Comparison of ENCODE assay signal across 20 cellular contexts in genomic region chr1:246921481-246921880, GRCh38. TPM values are rescaled to one million over a fixed set of nuclear protein-coding genes. Genes with fewer than 3 reads are reported as not detected.
DNase-seq lines count a peak whose midpoint lies in the region; ATAC-seq and TF ChIP-seq lines count a peak whose summit lies in the region.
"Had no signal": no experiment of that assay in that cellular context is flagged by ENCODE, and none has a peak within 500 bp of the region (broad histone marks: within the 10 kb centered on the region; RNA-seq: fewer than 3 reads in every experiment).

No MANE protein-coding gene starts in this region.

- intact Hi-C loops in MCF 10A (cut with micrococcal nuclease) (loop anchor here (10.0 kb wide), 1 partner anchor 253 kb away; the partner anchor contains the start of gene ZNF124), breast epithelium (cut with DNase I; ENCODE audit: low total_unique reads) (no loop called here)

- H3K27ac ChIP-seq in breast epithelium (no peak overlapping the region), SJCRH30 (no peak overlapping the region)
- H3K27ac ChIP-seq: RWPE1 had no signal

- TF ChIP-seq POLR2A in breast epithelium (IDR thresholded peaks at IDR 0.05) = no peak

- H3K9me3 ChIP-seq in breast epithelium (no peaks in the 10 kb centered on the region), SJCRH30 (replicated peaks) (0 out of 2 replicates have a peak, but pooled peaks cover 4% of the 10 kb centered on the region)

- peak overlapping the region; percentile 74 for H3K27ac Mint-ChIP-seq in MCF 10A (ENCODE audit: low read depth, unreplicated experiment)

- CTCF ChIA-PET in MCF 10A (lab: Yijun Ruan, JAX) = interaction anchor here (0.7 to 1.0 kb wide), 2 partner anchors 10 to 157 kb away, joined by 3 to 11 read pairs; partner anchors contain the start of gene ZNF670
- CTCF ChIA-PET in GM10248 (lab: Yijun Ruan, JAX) = no interaction called here

- DNase-seq in MCF 10A (ENCODE audit: unreplicated experiment) = peak; percentile 44
- DNase-seq in breast epithelium (ENCODE audit: low spot score in 2 of 2) = no peak
- DNase-seq in amniotic epithelial cell (ENCODE audit: low read depth) = peak; percentile 29
- DNase-seq in fibroblast of the aortic adventitia (ENCODE audit: low read depth) = peak; percentile 14
- no peak for DNase-seq in DMS 273 treated with DMSO at 0.1 percent for 48 hours (lab: John Stamatoyannopoulos, UW)
- DNase-seq in SJCRH30 = no peak
- no peak for DNase-seq in GM10248 (ENCODE audit: extremely low spot score)
- DNase-seq: C1 segment of cervical spinal cord, DND-41, GF-D8, H7, MV-4-11, NCI-H1417 treated with DMSO at 0.1 percent for 48 hours, NCI-H1930, NCI-H2171, NCI-H446, NCI-H748 treated with DMSO at 0.1 percent for 48 hours, OCI-M1 had no signal

- H3K4me1 ChIP-seq in breast epithelium = no peaks in the 10 kb centered on the region
- H3K4me1 ChIP-seq in SJCRH30 = no peaks in the 10 kb centered on the region

- no peak overlapping the region for H3K4me3 ChIP-seq in breast epithelium
- no peak overlapping the region for H3K4me3 ChIP-seq in fibroblast of the aortic adventitia (ENCODE audit: low read depth, low read length)
- H3K4me3 ChIP-seq in SJCRH30 = no peak overlapping the region

- TF ChIP-seq CTCF in MCF 10A (IDR thresholded peaks at IDR 0.05; ENCODE audit: unreplicated experiment) (no peak), breast epithelium (IDR thresholded peaks at IDR 0.05) (no peak), fibroblast of the aortic adventitia (IDR thresholded peaks at IDR 0.05; ENCODE audit: insufficient read depth, low read length) (no peak), GM10248 (IDR thresholded peaks at IDR 0.05; ENCODE audit: control extremely low read depth, extremely low read depth, low read depth, missing control alignments) (no peak)

- H3K4me3 Mint-ChIP-seq in MCF 10A (ENCODE audit: unreplicated experiment) = peak overlapping the region; percentile 10

- BruUV-seq in MCF 10A (replicated peaks; lab: Mats Ljungman, UMichigan) = no TSS peak

- H3K36me3 Mint-ChIP-seq in MCF 10A (ENCODE audit: insufficient read depth, unreplicated experiment) = peaks cover 60% of the 10 kb centered on the region

- POLR2A ChIA-PET in MCF 10A (lab: Yijun Ruan, JAX) = interaction anchor here (12.3 kb wide), 1 partner anchor 10 kb away, joined by 104 read pairs; the partner anchor contains the start of gene AHCTF1
- POLR2A ChIA-PET in GM10248 (lab: Yijun Ruan, JAX) = no interaction called here

- peaks cover 20% of the 10 kb centered on the region for H3K4me1 Mint-ChIP-seq in MCF 10A (ENCODE audit: insufficient read depth, unreplicated experiment)

- H3K27me3 Mint-ChIP-seq in MCF 10A (ENCODE audit: insufficient read depth, unreplicated experiment) = no peaks in the 10 kb centered on the region

- ATAC-seq in HG02798 (IDR thresholded peaks at IDR 0.05; ENCODE audit: poor library complexity, unreplicated experiment) = no peak

- peaks cover 7% of the 10 kb centered on the region for H3K9me3 Mint-ChIP-seq in MCF 10A (ENCODE audit: unreplicated experiment)

- H3K36me3 ChIP-seq in breast epithelium (no peaks in the 10 kb centered on the region), SJCRH30 (peaks cover 40% of the 10 kb centered on the region)

- H3K27me3 ChIP-seq in breast epithelium (no peaks in the 10 kb centered on the region), SJCRH30 (no peaks in the 10 kb centered on the region)

RNA-seq across cellular contexts. Expression of gene AHCTF1, which starts 10.3 kb away (rescaled TPM):
- 79.5 and 112 TPM in 2 replicates for total RNA-seq in MCF 10A (2022)
- total RNA-seq in breast epithelium = 10 to 100 TPM; 44.9 to 82.2 (median 55.9) TPM
- 26.5 and 38.7 TPM in 2 replicates for total RNA-seq in fibroblast of the aortic adventitia (ENCODE audit: low replicate concordance)
- total RNA-seq in SJCRH30 (2014; rRNA removed; shearing (Covaris generic)) = 49.2 and 58.2 TPM in 2 replicates

Comparison
In these comparisons a context has a peak if more than half of its experiments do, and no peak if none do; other contexts are left out.
1. DNase-seq: peak in MCF 10A (single experiment), amniotic epithelial cell (single experiment) and fibroblast of the aortic adventitia (single experiment); none in breast epithelium (0 of 2), DMS 273 treated with DMSO at 0.1 percent for 48 hours (single experiment), SJCRH30 (0 of 2) and GM10248 (single experiment).